In genomic region chr3:159923961-159924360, GRCh38 we compare ENCODE assay signal across 27 cellular contexts.
DNase-seq lines count a peak whose midpoint lies in the region; TF ChIP-seq lines count a peak whose summit lies in the region.
"Had no signal": no experiment of that assay in that cellular context is flagged by ENCODE, and none has a peak within 500 bp of the region (broad histone marks: within the 10 kb centered on the region; RNA-seq: fewer than 3 reads in every experiment).

No MANE protein-coding gene starts in this region.

- peaks cover 80% of the 10 kb centered on the region for H3K4me1 Mint-ChIP-seq in dendritic cell treated with granulocyte-macrophage colony-stimulating factor and Interleukin-4, amounts not matched to agents 40 ng/mL and 50 ng/mL, for 4 days (ENCODE audit: low read depth)
- H3K4me1 Mint-ChIP-seq in immature natural killer cell, result peaks cover 0 to 2% of the 10 kb centered on the region in 2 donors
- H3K4me1 Mint-ChIP-seq: activated naive CD4-positive, alpha-beta T cell treated with anti-CD3 and anti-CD28 coated beads, Interleukin-2, amount 10 ng/mL, durations not matched to agents 7 days and 5 days; brain; CD8-positive, alpha-beta memory T cell had no signal

- no peak overlapping the region for H3K4me2 ChIP-seq in osteoblast (ENCODE audit: insufficient read depth, low read length)
- H3K4me2 ChIP-seq: KMS-11 had no signal

- H3K36me3 ChIP-seq in osteoblast (ENCODE audit: insufficient read depth, low read length) (no peaks in the 10 kb centered on the region), spleen (no peaks in the 10 kb centered on the region)
- H3K36me3 ChIP-seq: adrenal gland, HAP-1, transverse colon had no signal

- no peak for TF ChIP-seq POLR2A in spleen (IDR thresholded peaks at IDR 0.05)

- H3K27ac ChIP-seq in osteoblast (ENCODE audit: low read depth, low read length), result no peak overlapping the region
- no peak overlapping the region for H3K27ac ChIP-seq in spleen
- H3K27ac ChIP-seq: adrenal gland, HL-60, KMS-11, transverse colon had no signal

- H3K27me3 ChIP-seq in osteoblast (ENCODE audit: insufficient read depth, low read length), result no peaks in the 10 kb centered on the region
- H3K27me3 ChIP-seq in spleen (replicated peaks in 1 of 7), result no peaks in the 10 kb centered on the region
- H3K27me3 ChIP-seq: adrenal gland, transverse colon had no signal

- H3K36me3 Mint-ChIP-seq in dendritic cell treated with granulocyte-macrophage colony-stimulating factor and Interleukin-4, amounts not matched to agents 40 ng/mL and 50 ng/mL, for 4 days (ENCODE audit: low read depth), result no peaks in the 10 kb centered on the region
- no peaks in the 10 kb centered on the region for H3K36me3 Mint-ChIP-seq in immature natural killer cell
- H3K36me3 Mint-ChIP-seq: activated naive CD4-positive, alpha-beta T cell treated with anti-CD3 and anti-CD28 coated beads, Interleukin-2, amount 10 ng/mL, durations not matched to agents 7 days and 5 days; brain; CD8-positive, alpha-beta memory T cell had no signal

- no peak overlapping the region for H3K4me3 Mint-ChIP-seq in dendritic cell treated with granulocyte-macrophage colony-stimulating factor and Interleukin-4, amounts not matched to agents 40 ng/mL and 50 ng/mL, for 4 days
- H3K4me3 Mint-ChIP-seq in immature natural killer cell, result no peak overlapping the region
- H3K4me3 Mint-ChIP-seq: activated CD8-positive, alpha-beta T cell treated with anti-CD3 and anti-CD28 coated beads for 36 hours; activated naive CD4-positive, alpha-beta T cell treated with anti-CD3 and anti-CD28 coated beads, Interleukin-2, amount 10 ng/mL, durations not matched to agents 7 days and 5 days; activated T-helper 1 cell treated with anti-CD3 and anti-CD28 coated beads, Interleukin-12 subunit alpha, Interleukin-12 subunit beta, Interleukin-2, Interleukin-4 antibody, amounts not matched to agents 30 ng/mL and 10 ng/mL and 1 ng/mL, durations not matched to agents 14 hours and 24 hours and 36 hours; brain; CD8-positive, alpha-beta memory T cell had no signal

- WGBS in spleen, 5 donors, result 87 to 95% (median 88%) methylated on average over 6 of the region's 6 CpGs

- no peaks in the 10 kb centered on the region for H3K79me2 ChIP-seq in osteoblast (ENCODE audit: insufficient read depth, low read length)

- peak overlapping the region; percentile 73 for H3K27ac Mint-ChIP-seq in dendritic cell treated with granulocyte-macrophage colony-stimulating factor and Interleukin-4, amounts not matched to agents 40 ng/mL and 50 ng/mL, for 4 days
- no peak overlapping the region for H3K27ac Mint-ChIP-seq in immature natural killer cell
- H3K27ac Mint-ChIP-seq: activated CD8-positive, alpha-beta T cell treated with anti-CD3 and anti-CD28 coated beads for 36 hours; activated naive CD4-positive, alpha-beta T cell treated with anti-CD3 and anti-CD28 coated beads, Interleukin-2, amount 10 ng/mL, durations not matched to agents 7 days and 5 days; activated T-helper 1 cell treated with anti-CD3 and anti-CD28 coated beads, Interleukin-12 subunit alpha, Interleukin-12 subunit beta, Interleukin-2, Interleukin-4 antibody, amounts not matched to agents 30 ng/mL and 10 ng/mL and 1 ng/mL, durations not matched to agents 14 hours and 24 hours and 36 hours; brain; CD8-positive, alpha-beta memory T cell had no signal

- intact Hi-C loops in dendritic cell treated with granulocyte-macrophage colony-stimulating factor and Interleukin-4, amounts not matched to agents 40 ng/mL and 50 ng/mL, for 4 days (cut with micrococcal nuclease), result no loop called here
- intact Hi-C loops in spleen (cut with DNase I; ENCODE audit: low total_unique reads), result no loop called here

- peak overlapping the region; percentile 18 for H2AFZ ChIP-seq in osteoblast (ENCODE audit: low read length)

- no peaks in the 10 kb centered on the region for H3K27me3 Mint-ChIP-seq in dendritic cell treated with granulocyte-macrophage colony-stimulating factor and Interleukin-4, amounts not matched to agents 40 ng/mL and 50 ng/mL, for 4 days
- peaks cover 3 to 6% (median 5%) of the 10 kb centered on the region in 3 donors for H3K27me3 Mint-ChIP-seq in immature natural killer cell (ENCODE audit: low read depth in 3 of 3)

- H3K9me3 ChIP-seq in osteoblast (ENCODE audit: low read depth, low read length) (no peaks in the 10 kb centered on the region), spleen (no peaks in the 10 kb centered on the region)
- H3K9me3 ChIP-seq: adrenal gland, HAP-1, transverse colon had no signal

- no peaks in the 10 kb centered on the region for H4K20me1 ChIP-seq in osteoblast (ENCODE audit: insufficient read depth, low read length)

- H3K4me1 ChIP-seq in osteoblast (ENCODE audit: insufficient read depth, low read length), result peaks cover 26% of the 10 kb centered on the region
- H3K4me1 ChIP-seq in spleen, result peaks cover 0 to 44% (median 6%) of the 10 kb centered on the region in 6 donors
- H3K4me1 ChIP-seq: adrenal gland, HAP-1 had no signal

- no peaks in the 10 kb centered on the region for H3K9me3 Mint-ChIP-seq in dendritic cell treated with granulocyte-macrophage colony-stimulating factor and Interleukin-4, amounts not matched to agents 40 ng/mL and 50 ng/mL, for 4 days
- H3K9me3 Mint-ChIP-seq in immature natural killer cell, result no peaks in the 10 kb centered on the region
- H3K9me3 Mint-ChIP-seq: activated CD8-positive, alpha-beta T cell treated with anti-CD3 and anti-CD28 coated beads for 36 hours; activated naive CD4-positive, alpha-beta T cell treated with anti-CD3 and anti-CD28 coated beads, Interleukin-2, amount 10 ng/mL, durations not matched to agents 7 days and 5 days; activated T-helper 1 cell treated with anti-CD3 and anti-CD28 coated beads, Interleukin-12 subunit alpha, Interleukin-12 subunit beta, Interleukin-2, Interleukin-4 antibody, amounts not matched to agents 30 ng/mL and 10 ng/mL and 1 ng/mL, durations not matched to agents 14 hours and 24 hours and 36 hours; CD8-positive, alpha-beta memory T cell had no signal

- H3K4me3 ChIP-seq in osteoblast (ENCODE audit: insufficient read depth, low read length), result no peak overlapping the region
- no peak overlapping the region for H3K4me3 ChIP-seq in spleen
- H3K4me3 ChIP-seq: adrenal gland, HAP-1, transverse colon had no signal

- no peak for TF ChIP-seq CTCF in osteoblast (IDR thresholded peaks at IDR 0.05; ENCODE audit: extremely low read depth, low read depth, low read length)
- TF ChIP-seq CTCF in spleen (IDR thresholded peaks at IDR 0.05 in 8 of 11, conservative IDR thresholded peaks at IDR 0.05 in 3 of 11), result no peak

- peak; percentile 37 for DNase-seq in ELR (ENCODE audit: low read depth)
- DNase-seq in NOMO-1 (lab: John Stamatoyannopoulos, UW; ENCODE audit: unreplicated experiment in 2 of 2), result peak; percentile 27 to 37
- peak; percentile 36 for DNase-seq in osteoblast (ENCODE audit: insufficient read length, low spot score, missing footprints)
- DNase-seq in DMS53 treated with DMSO at 0.1 percent for 48 hours (lab: John Stamatoyannopoulos, UW; ENCODE audit: unreplicated experiment), result no peak
- no peak for DNase-seq in GOT3 (lab: John Stamatoyannopoulos, UW)
- DNase-seq in immature natural killer cell, result no peak
- no peak for DNase-seq in spleen
- DNase-seq: activated CD4-positive, CD25-positive, alpha-beta regulatory T cell treated with anti-CD3 and anti-CD28 coated beads, Interleukin-2, amount 50 U/mL, for 72 hours; activated CD8-positive, alpha-beta memory T cell treated with anti-CD3 and anti-CD28 coated beads, Interleukin-2, amount 50 U/mL, for 48 hours; activated CD8-positive, alpha-beta T cell treated with anti-CD3 and anti-CD28 coated beads for 36 hours; activated naive CD4-positive, alpha-beta T cell treated with anti-CD3 and anti-CD28 coated beads, Interleukin-2, amount 10 ng/mL, durations not matched to agents 7 days and 5 days; adrenal gland; AML-193; CD8-positive, alpha-beta memory T cell; cerebellar nuclear complex; MM.1S; NCI-H146; NCI-H510A; Right ventricle myocardium superior; stimulated activated CD4-positive, alpha-beta T cell treated with anti-CD3 and anti-CD28 coated beads, Interleukin-4, amount 100 ng/mL, for 1 hour; transverse colon had no signal

Comparison
In these comparisons a context has a peak if more than half of its experiments do, and no peak if none do; other contexts are left out.
1. DNase-seq: peak in ELR (single experiment), NOMO-1 (2 of 2) and osteoblast (single experiment); none in DMS53 treated with DMSO at 0.1 percent for 48 hours (single experiment), GOT3 (single experiment), immature natural killer cell (0 of 3) and spleen (single experiment).